ENCODE assay signal across 23 cellular contexts in genomic region chrX:68994135-68994882, GRCh38.
A peak's percentile ranks its signal among the peaks of the same experiment; 100 is the strongest.
DNase-seq lines count a peak whose midpoint lies in the region; ATAC-seq and TF ChIP-seq lines count a peak whose summit lies in the region.
"Had no signal": no experiment of that assay in that cellular context is flagged by ENCODE, and none has a peak within 500 bp of the region (broad histone marks: within the 10 kb centered on the region; RNA-seq: fewer than 3 reads in every experiment).

No MANE protein-coding gene starts in this region.

- no peak overlapping the region for H3K27ac ChIP-seq in esophagus muscularis mucosa (replicated peaks in 1 of 4)
- H3K27ac ChIP-seq: pancreas, right lobe of liver, upper lobe of left lung had no signal

- no peak for ATAC-seq in HG02571 (IDR thresholded peaks at IDR 0.05; ENCODE audit: unreplicated experiment)
- no peak for ATAC-seq in HG02678 (IDR thresholded peaks at IDR 0.05; ENCODE audit: unreplicated experiment)
- ATAC-seq: CD8-positive, alpha-beta T cell; left cardiac atrium; naive thymus-derived CD8-positive, alpha-beta T cell; pancreas had no signal

- TF ChIP-seq POLR2A in esophagus muscularis mucosa (IDR thresholded peaks at IDR 0.05; ENCODE audit: low read depth) = no peak

- 61% methylated on average over 7 of the region's 7 CpGs for WGBS in esophagus muscularis mucosa

- no peak for TF ChIP-seq EP300 in esophagus muscularis mucosa (IDR thresholded peaks at IDR 0.05)

- H3K4me3 ChIP-seq in H7 (ENCODE audit: insufficient read depth, low read depth, low read length) (no peak overlapping the region), esophagus muscularis mucosa (no peak overlapping the region)
- H3K4me3 ChIP-seq: pancreas, right lobe of liver, upper lobe of left lung had no signal

- no peaks in the 10 kb centered on the region; the same call in 1 of the 2 replicates for H3K27me3 ChIP-seq in H7 (ENCODE audit: control insufficient read depth, insufficient read depth, low read length)
- H3K27me3 ChIP-seq in esophagus muscularis mucosa = no peaks in the 10 kb centered on the region
- H3K27me3 ChIP-seq: pancreas, right lobe of liver, upper lobe of left lung had no signal

- H3K9me3 Mint-ChIP-seq in progenitor cell of endocrine pancreas (ENCODE audit: low read depth) = peaks cover 15% of the 10 kb centered on the region
- H3K9me3 Mint-ChIP-seq: activated naive CD4-positive, alpha-beta T cell treated with anti-CD3 and anti-CD28 coated beads, Interleukin-2, amount 10 ng/mL, durations not matched to agents 7 days and 5 days; CD8-positive, alpha-beta T cell; naive thymus-derived CD8-positive, alpha-beta T cell had no signal

- no peak overlapping the region for H3K4me3 Mint-ChIP-seq in progenitor cell of endocrine pancreas (ENCODE audit: low read depth)
- H3K4me3 Mint-ChIP-seq: activated naive CD4-positive, alpha-beta T cell treated with anti-CD3 and anti-CD28 coated beads, Interleukin-2, amount 10 ng/mL, durations not matched to agents 7 days and 5 days; CD8-positive, alpha-beta T cell; naive thymus-derived CD8-positive, alpha-beta T cell had no signal

- H3K4me1 Mint-ChIP-seq in progenitor cell of endocrine pancreas (ENCODE audit: low read depth) = peaks cover 21% of the 10 kb centered on the region
- H3K4me1 Mint-ChIP-seq: activated naive CD4-positive, alpha-beta T cell treated with anti-CD3 and anti-CD28 coated beads, Interleukin-2, amount 10 ng/mL, durations not matched to agents 7 days and 5 days had no signal

- peaks cover 39 to 61% (median 53%) of the 10 kb centered on the region in 4 donors for H3K4me1 ChIP-seq in esophagus muscularis mucosa
- H3K4me1 ChIP-seq: right lobe of liver had no signal

- H3K36me3 Mint-ChIP-seq in progenitor cell of endocrine pancreas (ENCODE audit: insufficient read depth) = no peaks in the 10 kb centered on the region
- H3K36me3 Mint-ChIP-seq: activated naive CD4-positive, alpha-beta T cell treated with anti-CD3 and anti-CD28 coated beads, Interleukin-2, amount 10 ng/mL, durations not matched to agents 7 days and 5 days; CD8-positive, alpha-beta T cell; naive thymus-derived CD8-positive, alpha-beta T cell had no signal

- no peaks in the 10 kb centered on the region for H3K9me3 ChIP-seq in esophagus muscularis mucosa
- H3K9me3 ChIP-seq: pancreas, right lobe of liver, upper lobe of left lung had no signal

- H3K36me3 ChIP-seq in H7 (replicated peaks; ENCODE audit: control insufficient read depth, insufficient read depth, low read length) (no peaks in the 10 kb centered on the region), esophagus muscularis mucosa (no peaks in the 10 kb centered on the region)
- H3K36me3 ChIP-seq: pancreas, right lobe of liver, upper lobe of left lung had no signal

- TF ChIP-seq CTCF in esophagus muscularis mucosa (IDR thresholded peaks at IDR 0.05) (no peak), progenitor cell of endocrine pancreas (IDR thresholded peaks at IDR 0.05; ENCODE audit: unreplicated experiment) (no peak)

- DNase-seq in H7 (peak; percentile 19), NOMO-1 (lab: John Stamatoyannopoulos, UW; ENCODE audit: unreplicated experiment in 2 of 2) (peak; percentile 1 to 14), esophagus muscularis mucosa (ENCODE audit: extremely low spot score) (peak; percentile 34), progenitor cell of endocrine pancreas (ENCODE audit: low spot score, unreplicated experiment) (peak; percentile 3), NCI-H1436 treated with DMSO at 0.1 percent for 48 hours (lab: John Stamatoyannopoulos, UW) (no peak)
- DNase-seq: activated CD4-positive, CD25-positive, alpha-beta regulatory T cell treated with anti-CD3 and anti-CD28 coated beads, Interleukin-2, amount 50 U/mL, for 72 hours; activated naive CD4-positive, alpha-beta T cell treated with anti-CD3 and anti-CD28 coated beads, Interleukin-2, amount 10 ng/mL, durations not matched to agents 7 days and 5 days; activated T-cell treated with anti-CD3 and anti-CD28 coated beads, Interleukin-2, amount 50 U/mL, for 48 hours; CD8-positive, alpha-beta T cell; DMS79; Karpas-422; left cardiac atrium; mesendoderm; naive thymus-derived CD8-positive, alpha-beta T cell; NCI-H1105; NCI-H510A; pancreas; right lobe of liver; stimulated activated CD4-positive, alpha-beta T cell treated with anti-CD3 and anti-CD28 coated beads, Interleukin-15, amount 100 ng/mL, for 24 hours; stimulated activated CD8-positive, alpha-beta memory T cell treated with anti-CD3 and anti-CD28 coated beads, Interleukin-4, amount 100 ng/mL, for 48 hours; upper lobe of left lung had no signal

- H3K27ac Mint-ChIP-seq in progenitor cell of endocrine pancreas = no peak overlapping the region
- H3K27ac Mint-ChIP-seq: activated naive CD4-positive, alpha-beta T cell treated with anti-CD3 and anti-CD28 coated beads, Interleukin-2, amount 10 ng/mL, durations not matched to agents 7 days and 5 days; CD8-positive, alpha-beta T cell; naive thymus-derived CD8-positive, alpha-beta T cell had no signal

- peaks cover 3% of the 10 kb centered on the region for H3K27me3 Mint-ChIP-seq in progenitor cell of endocrine pancreas
- H3K27me3 Mint-ChIP-seq: naive thymus-derived CD8-positive, alpha-beta T cell had no signal

- intact Hi-C loops in esophagus muscularis mucosa (cut with DNase I) = no loop called here
